ENCODE assay signal across 1 cellular context in genomic region chr9:98193336-98193944, GRCh38.
TF ChIP-seq lines count a peak whose summit lies in the region.

No MANE protein-coding gene starts in this region.

TF ChIP-seq in HEK293, 187 proteins besides CTCF, POLR2A, EP300 and RAD21 (continued from another document):
- TF ChIP-seq ELK4 (IDR thresholded peaks at IDR 0.05; ENCODE audit: borderline replicate concordance, low read depth, low read length) (no peak), ZNF24 (tag by site-specific recombination; IDR thresholded peaks at IDR 0.05) (0 out of 2 replicates have a peak, but pooled peaks have one; percentile 29), ZNF280D (tag by site-specific recombination; IDR thresholded peaks at IDR 0.05) (no peak), ZNF48 (tag by site-specific recombination; IDR thresholded peaks at IDR 0.05) (no peak), ZNF704 (tag by site-specific recombination; IDR thresholded peaks at IDR 0.05) (no peak)
TF ChIP-seq in HEK293: peak in this region for 6.
